10 cellular contexts compared by ENCODE assay signal in the genomic region with DNA sequence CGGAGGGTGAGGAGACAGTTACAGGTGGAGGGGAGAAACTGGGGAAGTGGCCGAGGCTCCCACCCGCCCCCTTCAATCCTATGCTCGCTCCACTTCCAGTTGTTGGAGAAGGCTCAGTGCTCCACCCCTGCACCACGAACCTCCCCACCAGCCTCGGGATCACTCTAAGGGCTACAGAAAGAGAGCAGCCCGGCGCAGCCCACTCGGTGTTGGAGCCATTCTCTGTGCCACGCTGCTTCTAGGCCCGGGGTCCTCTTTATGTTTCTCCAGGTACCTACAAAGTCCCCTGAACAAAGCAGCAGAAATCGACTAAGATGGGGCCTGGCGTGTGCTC. TPM values are rescaled to one million over a fixed set of nuclear protein-coding genes. Genes with fewer than 3 reads are reported as not detected.
A peak's percentile ranks its signal among the peaks of the same experiment; 100 is the strongest.
DNase-seq lines count a peak whose midpoint lies in the region; ATAC-seq and TF ChIP-seq lines count a peak whose summit lies in the region.
"Had no signal": no experiment of that assay in that cellular context is flagged by ENCODE, and none has a peak within 500 bp of the region (broad histone marks: within the 10 kb centered on the region; RNA-seq: fewer than 3 reads in every experiment).

No MANE protein-coding gene starts in this region.

- H3K27me3 Mint-ChIP-seq in CD8-positive, alpha-beta memory T cell: peaks cover 5% of the 10 kb centered on the region in 2 donors
- no peaks in the 10 kb centered on the region for H3K27me3 Mint-ChIP-seq in activated naive CD4-positive, alpha-beta T cell treated with anti-CD3 and anti-CD28 coated beads for 36 hours (ENCODE audit: low read depth)
- peaks cover 3% of the 10 kb centered on the region for H3K27me3 Mint-ChIP-seq in CD4-positive, alpha-beta T cell
- no peaks in the 10 kb centered on the region for H3K27me3 Mint-ChIP-seq in activated CD4-positive, alpha-beta T cell treated with anti-CD3 and anti-CD28 coated beads, Interleukin-2, amount 10 ng/mL, durations not matched to agents 7 days and 5 days

- H3K27ac Mint-ChIP-seq in CD8-positive, alpha-beta memory T cell: no peak overlapping the region
- H3K27ac Mint-ChIP-seq in activated naive CD4-positive, alpha-beta T cell treated with anti-CD3 and anti-CD28 coated beads for 36 hours: no peak overlapping the region
- H3K27ac Mint-ChIP-seq in CD4-positive, alpha-beta T cell: no peak overlapping the region
- H3K27ac Mint-ChIP-seq in activated CD4-positive, alpha-beta T cell treated with anti-CD3 and anti-CD28 coated beads, Interleukin-2, amount 10 ng/mL, durations not matched to agents 7 days and 5 days: no peak overlapping the region
- H3K27ac Mint-ChIP-seq: memory B cell had no signal

- no peaks in the 10 kb centered on the region for H3K9me3 ChIP-seq in CD8-positive, alpha-beta memory T cell (ENCODE audit: low read length)
- no peaks in the 10 kb centered on the region for H3K9me3 ChIP-seq in mammary epithelial cell (replicated peaks; ENCODE audit: insufficient read depth, low read length)
- no peaks in the 10 kb centered on the region for H3K9me3 ChIP-seq in CD4-positive, alpha-beta T cell (ENCODE audit: control insufficient read depth, low read length)

- no peak for TF ChIP-seq CTCF in mammary epithelial cell (conservative IDR thresholded peaks at IDR 0.05 in 1 of 2, IDR thresholded peaks at IDR 0.05 in 1 of 2; ENCODE audit: extremely low read depth in 1 of 2, insufficient read depth in 1 of 2, low read depth in 1 of 2, low read length in 2 of 2)
- TF ChIP-seq CTCF in CD4-positive, alpha-beta T cell (IDR thresholded peaks at IDR 0.05): no peak

- peak overlapping the region; percentile 74 for H3K4me2 ChIP-seq in mammary epithelial cell (ENCODE audit: insufficient read depth, low read depth, low read length)

- H3K9ac ChIP-seq in mammary epithelial cell (ENCODE audit: insufficient read depth, low read length): no peak overlapping the region

- ATAC-seq in CD4-positive, alpha-beta T cell (ENCODE audit: poor library complexity): no peak

- 92% methylated on average over 9 of the region's 13 CpGs for WGBS in mammary epithelial cell (ENCODE audit: low coverage, missing lambda C conversion rate)

- H3K36me3 Mint-ChIP-seq in CD8-positive, alpha-beta memory T cell: no peaks in the 10 kb centered on the region
- H3K36me3 Mint-ChIP-seq in activated naive CD4-positive, alpha-beta T cell treated with anti-CD3 and anti-CD28 coated beads for 36 hours (ENCODE audit: low read depth): no peaks in the 10 kb centered on the region
- no peaks in the 10 kb centered on the region for H3K36me3 Mint-ChIP-seq in CD4-positive, alpha-beta T cell (ENCODE audit: low read depth)
- H3K36me3 Mint-ChIP-seq in activated CD4-positive, alpha-beta T cell treated with anti-CD3 and anti-CD28 coated beads, Interleukin-2, amount 10 ng/mL, durations not matched to agents 7 days and 5 days (ENCODE audit: low read depth): no peaks in the 10 kb centered on the region
- H3K36me3 Mint-ChIP-seq: memory B cell had no signal

- no peaks in the 10 kb centered on the region for H3K36me3 ChIP-seq in CD8-positive, alpha-beta memory T cell (ENCODE audit: insufficient read depth, low read length)
- H3K36me3 ChIP-seq in mammary epithelial cell (ENCODE audit: insufficient read depth, low read length): no peaks in the 10 kb centered on the region

- H3K4me1 ChIP-seq in CD8-positive, alpha-beta memory T cell (ENCODE audit: insufficient read depth, low read length): no peaks in the 10 kb centered on the region
- H3K4me1 ChIP-seq in mammary epithelial cell (ENCODE audit: insufficient read depth, low read length): peaks cover 15% of the 10 kb centered on the region

- intact Hi-C loops in mammary epithelial cell (cut with micrococcal nuclease): no loop called here
- intact Hi-C loops in activated naive CD4-positive, alpha-beta T cell treated with anti-CD3 and anti-CD28 coated beads for 36 hours (cut with micrococcal nuclease): no loop called here
- intact Hi-C loops in CD4-positive, alpha-beta T cell (cut with DNase I, micrococcal nuclease): no loop called here

- H3K4me3 ChIP-seq in CD8-positive, alpha-beta memory T cell (ENCODE audit: low read length): no peak overlapping the region
- H3K4me3 ChIP-seq in mammary epithelial cell (replicated peaks in 1 of 3; ENCODE audit: insufficient read depth in 1 of 3, low read depth in 2 of 3, low read length in 3 of 3): no peak overlapping the region
- H3K4me3 ChIP-seq in skeletal muscle cell (ENCODE audit: low read depth, low read length): peak overlapping the region; percentile 17

- peak overlapping the region; percentile 29 for H2AFZ ChIP-seq in mammary epithelial cell (ENCODE audit: low read depth, low read length)

- H3K4me1 Mint-ChIP-seq in CD8-positive, alpha-beta memory T cell: no peaks in the 10 kb centered on the region
- no peaks in the 10 kb centered on the region for H3K4me1 Mint-ChIP-seq in activated naive CD4-positive, alpha-beta T cell treated with anti-CD3 and anti-CD28 coated beads for 36 hours (ENCODE audit: low read depth)
- no peaks in the 10 kb centered on the region for H3K4me1 Mint-ChIP-seq in CD4-positive, alpha-beta T cell (ENCODE audit: low read depth)
- peaks cover 17% of the 10 kb centered on the region for H3K4me1 Mint-ChIP-seq in activated CD4-positive, alpha-beta T cell treated with anti-CD3 and anti-CD28 coated beads, Interleukin-2, amount 10 ng/mL, durations not matched to agents 7 days and 5 days

- H3K79me2 ChIP-seq in mammary epithelial cell (ENCODE audit: insufficient read depth, low read length): no peaks in the 10 kb centered on the region

- no peak for DNase-seq in CD8-positive, alpha-beta memory T cell
- DNase-seq in mammary epithelial cell (no peak), skeletal muscle cell (ENCODE audit: low read depth) (no peak), COLO829 (ENCODE audit: low spot score) (no peak)
- no peak for DNase-seq in activated naive CD4-positive, alpha-beta T cell treated with anti-CD3 and anti-CD28 coated beads for 36 hours
- no peak for DNase-seq in CD4-positive, alpha-beta T cell
- no peak for DNase-seq in activated CD4-positive, alpha-beta T cell treated with anti-CD3 and anti-CD28 coated beads, Interleukin-2, amount 10 ng/mL, durations not matched to agents 7 days and 5 days

- POLR2A ChIA-PET in CD8-positive, alpha-beta memory T cell (lab: Charles Lee): no interaction called here
- POLR2A ChIA-PET in CD4-positive, alpha-beta T cell (lab: Charles Lee): no interaction called here
- POLR2A ChIA-PET in activated CD4-positive, alpha-beta T cell treated with anti-CD3 and anti-CD28 coated beads, Interleukin-2, amount 10 ng/mL, durations not matched to agents 7 days and 5 days (lab: Charles Lee): no interaction called here

- peak overlapping the region; percentile 24 for H3K27ac ChIP-seq in CD8-positive, alpha-beta memory T cell (ENCODE audit: low read depth, low read length)
- no peak overlapping the region for H3K27ac ChIP-seq in mammary epithelial cell (ENCODE audit: insufficient read depth, low read depth, low read length)
- H3K27ac ChIP-seq in layer of hippocampus (ENCODE audit: low read depth, low read length): peak overlapping the region; percentile 69
- no peak overlapping the region for H3K27ac ChIP-seq in CD4-positive, alpha-beta T cell (ENCODE audit: low read depth, low read length)
- H3K27ac ChIP-seq: C4-2B had no signal

- in situ Hi-C loops in mammary epithelial cell (cut with MboI; ENCODE audit: low sequenced_read_pairs in 2 of 2): no loop called here

- BruUV-seq in mammary epithelial cell (replicated peaks; lab: Mats Ljungman, UMichigan): no TSS peak

- no peaks in the 10 kb centered on the region for H4K20me1 ChIP-seq in mammary epithelial cell (ENCODE audit: insufficient read depth, low read length)

- dilution Hi-C loops in mammary epithelial cell (cut with HindIII; ENCODE audit: low sequenced_read_pairs): no loop called here

- H3K4me3 Mint-ChIP-seq in CD8-positive, alpha-beta memory T cell: no peak overlapping the region
- H3K4me3 Mint-ChIP-seq in activated naive CD4-positive, alpha-beta T cell treated with anti-CD3 and anti-CD28 coated beads for 36 hours: no peak overlapping the region
- H3K4me3 Mint-ChIP-seq in CD4-positive, alpha-beta T cell: no peak overlapping the region
- no peak overlapping the region for H3K4me3 Mint-ChIP-seq in activated CD4-positive, alpha-beta T cell treated with anti-CD3 and anti-CD28 coated beads, Interleukin-2, amount 10 ng/mL, durations not matched to agents 7 days and 5 days
- H3K4me3 Mint-ChIP-seq: memory B cell had no signal

- H3K9me3 Mint-ChIP-seq in CD8-positive, alpha-beta memory T cell: no peaks in the 10 kb centered on the region
- no peaks in the 10 kb centered on the region for H3K9me3 Mint-ChIP-seq in activated naive CD4-positive, alpha-beta T cell treated with anti-CD3 and anti-CD28 coated beads for 36 hours
- H3K9me3 Mint-ChIP-seq in CD4-positive, alpha-beta T cell: no peaks in the 10 kb centered on the region
- H3K9me3 Mint-ChIP-seq in activated CD4-positive, alpha-beta T cell treated with anti-CD3 and anti-CD28 coated beads, Interleukin-2, amount 10 ng/mL, durations not matched to agents 7 days and 5 days: no peaks in the 10 kb centered on the region
- H3K9me3 Mint-ChIP-seq: memory B cell had no signal

- CTCF ChIA-PET in CD8-positive, alpha-beta memory T cell (lab: Charles Lee): no interaction called here
- CTCF ChIA-PET in mammary epithelial cell (lab: Charles Lee; ENCODE audit: low non-redundant PET): no interaction called here
- CTCF ChIA-PET in activated naive CD4-positive, alpha-beta T cell treated with anti-CD3 and anti-CD28 coated beads for 36 hours (lab: Charles Lee): no interaction called here
- CTCF ChIA-PET in CD4-positive, alpha-beta T cell (lab: Charles Lee): no interaction called here
- CTCF ChIA-PET in activated CD4-positive, alpha-beta T cell treated with anti-CD3 and anti-CD28 coated beads, Interleukin-2, amount 10 ng/mL, durations not matched to agents 7 days and 5 days (lab: Charles Lee): no interaction called here

- H3K27me3 ChIP-seq in CD8-positive, alpha-beta memory T cell (ENCODE audit: insufficient read depth, low read length, poor library complexity, severe bottlenecking): no peaks in the 10 kb centered on the region
- no peaks in the 10 kb centered on the region for H3K27me3 ChIP-seq in mammary epithelial cell (ENCODE audit: insufficient read depth, low read length)
- no peaks in the 10 kb centered on the region for H3K27me3 ChIP-seq in layer of hippocampus (ENCODE audit: control insufficient read depth, insufficient read depth, low read length)
- H3K27me3 ChIP-seq in CD4-positive, alpha-beta T cell (ENCODE audit: control insufficient read depth, insufficient read depth, low read length): no peaks in the 10 kb centered on the region

RNA-seq across cellular contexts. Expression of a gene that starts 12.0 kb away (rescaled TPM):
- total RNA-seq in CD8-positive, alpha-beta memory T cell: 1 to 10 TPM in 1 of 2 experiments, under 1 TPM in 1; 0.66 to 2.0 TPM
- 0.81 TPM for polyA plus RNA-seq in CD8-positive, alpha-beta memory T cell
- total RNA-seq in mammary epithelial cell: 1 to 10 TPM in 1 of 2 donors, not detected in 1; 1.5 TPM
- polyA plus RNA-seq in mammary epithelial cell: 0.25 TPM
- polyA minus RNA-seq in mammary epithelial cell: not detected
- total RNA-seq in activated naive CD4-positive, alpha-beta T cell treated with anti-CD3 and anti-CD28 coated beads for 36 hours: 1 to 10 TPM in 1 of 2 experiments, under 1 TPM in 1; 0.14 to 1.0 TPM
- not detected for total RNA-seq in CD4-positive, alpha-beta T cell
- 1 to 10 TPM; 1.9 to 3.6 TPM for total RNA-seq in activated CD4-positive, alpha-beta T cell treated with anti-CD3 and anti-CD28 coated beads, Interleukin-2, amount 10 ng/mL, durations not matched to agents 7 days and 5 days

RNA-seq across cellular contexts. Expression of a gene that starts 22.9 kb away (rescaled TPM):
- not detected for total RNA-seq in CD8-positive, alpha-beta memory T cell
- polyA plus RNA-seq in CD8-positive, alpha-beta memory T cell: not detected
- total RNA-seq in mammary epithelial cell: not detected
- polyA plus RNA-seq in mammary epithelial cell: not detected
- not detected for polyA minus RNA-seq in mammary epithelial cell
- not detected for total RNA-seq in activated naive CD4-positive, alpha-beta T cell treated with anti-CD3 and anti-CD28 coated beads for 36 hours
- not detected for total RNA-seq in CD4-positive, alpha-beta T cell
- total RNA-seq in activated CD4-positive, alpha-beta T cell treated with anti-CD3 and anti-CD28 coated beads, Interleukin-2, amount 10 ng/mL, durations not matched to agents 7 days and 5 days: not detected

RNA-seq across cellular contexts. Expression of a gene that starts 46.2 kb away (rescaled TPM):
- total RNA-seq in CD8-positive, alpha-beta memory T cell: not detected
- polyA plus RNA-seq in CD8-positive, alpha-beta memory T cell: not detected
- not detected for total RNA-seq in mammary epithelial cell
- polyA plus RNA-seq in mammary epithelial cell: not detected
- polyA minus RNA-seq in mammary epithelial cell: not detected
- not detected for total RNA-seq in activated naive CD4-positive, alpha-beta T cell treated with anti-CD3 and anti-CD28 coated beads for 36 hours
- not detected for total RNA-seq in CD4-positive, alpha-beta T cell
- total RNA-seq in activated CD4-positive, alpha-beta T cell treated with anti-CD3 and anti-CD28 coated beads, Interleukin-2, amount 10 ng/mL, durations not matched to agents 7 days and 5 days: not detected

RNA-seq across cellular contexts. Expression of a gene that starts 57.3 kb away (rescaled TPM):
- total RNA-seq in CD8-positive, alpha-beta memory T cell: 1 to 10 TPM; 1.7 to 2.7 TPM
- 0.59 TPM for polyA plus RNA-seq in CD8-positive, alpha-beta memory T cell
- 1 to 10 TPM in 1 of 2 donors, not detected in 1; 1.3 TPM for total RNA-seq in mammary epithelial cell
- polyA plus RNA-seq in mammary epithelial cell: 1.5 TPM
- polyA minus RNA-seq in mammary epithelial cell: 5.0 TPM
- 1 to 10 TPM in 1 of 2 experiments, under 1 TPM in 1; 0.94 to 1.8 TPM for total RNA-seq in activated naive CD4-positive, alpha-beta T cell treated with anti-CD3 and anti-CD28 coated beads for 36 hours
- under 1 TPM; 0.45 to 0.52 TPM for total RNA-seq in CD4-positive, alpha-beta T cell
- total RNA-seq in activated CD4-positive, alpha-beta T cell treated with anti-CD3 and anti-CD28 coated beads, Interleukin-2, amount 10 ng/mL, durations not matched to agents 7 days and 5 days: under 1 TPM; 0.08 to 0.15 TPM

Comparison
In these comparisons a context has a peak if more than half of its experiments do, and no peak if none do; other contexts are left out.
1. H3K27ac ChIP-seq: peak in CD8-positive, alpha-beta memory T cell (single experiment) and layer of hippocampus (single experiment); none in mammary epithelial cell (single experiment) and CD4-positive, alpha-beta T cell (single experiment).